In genomic region chr3:169227911-169228310, GRCh38 we compare ENCODE assay signal across 11 cellular contexts.
DNase-seq lines count a peak whose midpoint lies in the region; ATAC-seq, FAIRE-seq and TF ChIP-seq lines count a peak whose summit lies in the region.
"Had no signal": no experiment of that assay in that cellular context is flagged by ENCODE, and none has a peak within 500 bp of the region (broad histone marks: within the 10 kb centered on the region; RNA-seq: fewer than 3 reads in every experiment).

No MANE protein-coding gene starts in this region.

- H3K23ac ChIP-seq in H1 (ENCODE audit: insufficient read length): no peak overlapping the region

- no peak overlapping the region for H3K4ac ChIP-seq in H1 (replicated peaks; ENCODE audit: insufficient read length, low read depth, low read length)

- peak overlapping the region in 1 of 4 experiments; percentile 13; a peak in 1 of 7 replicates for H3K9ac ChIP-seq in H1 (replicated peaks in 1 of 4; ENCODE audit: extremely low read depth in 1 of 4, low read depth in 3 of 4, low read length in 3 of 4)

- H3K27ac ChIP-seq in H1 (ENCODE audit: low read depth, low read length) (no peak overlapping the region), tibial nerve (no peak overlapping the region), transverse colon (no peak overlapping the region)
- H3K27ac ChIP-seq: SK-N-MC had no signal

- H3K18ac ChIP-seq in H1 (ENCODE audit: extremely low read depth, low read length): no peak overlapping the region

- TF ChIP-seq RAD21 in H1 (IDR thresholded peaks at IDR 0.05 in 1 of 2, conservative IDR thresholded peaks at IDR 0.05 in 1 of 2; ENCODE audit: low read depth in 2 of 2, low read length in 2 of 2): no peak

- no peaks in the 10 kb centered on the region for H3K79me2 ChIP-seq in H1 (ENCODE audit: control insufficient read depth in 1 of 2, insufficient read depth in 2 of 2, low read length in 2 of 2)

- no peak for TF ChIP-seq EP300 in H1 (IDR thresholded peaks at IDR 0.05; ENCODE audit: borderline replicate concordance in 1 of 2, low read depth in 2 of 2, low read length in 2 of 2)
- no peak for TF ChIP-seq EP300 in tibial nerve (IDR thresholded peaks at IDR 0.05)
- no peak for TF ChIP-seq EP300 in transverse colon (IDR thresholded peaks at IDR 0.05; ENCODE audit: low read depth)

- H3K23me2 ChIP-seq in H1 (ENCODE audit: low read depth, low read length): no peaks in the 10 kb centered on the region

- CTCF ChIA-PET in H1 (lab: Charles Lee; ENCODE audit: partially characterized antibody): interaction anchor here (0.5 to 3.8 kb wide), 4 partner anchors 9 to 305 kb away, joined by 3 to 25 read pairs (median 5); no protein-coding TSS in a partner anchor

- H3K36me3 ChIP-seq in H1 (ENCODE audit: control insufficient read depth in 2 of 4, insufficient read depth in 4 of 4, low read length in 3 of 4) (no peaks in the 10 kb centered on the region), tibial nerve (no peaks in the 10 kb centered on the region), transverse colon (no peaks in the 10 kb centered on the region)

- H2AK5ac ChIP-seq in H1 (ENCODE audit: low read depth, low read length): no peak overlapping the region

- H2BK120ac ChIP-seq in H1 (replicated peaks; ENCODE audit: low read depth, low read length): no peak overlapping the region

- ATAC-seq in GM21447 (IDR thresholded peaks at IDR 0.05; ENCODE audit: unreplicated experiment): peak; percentile 85
- peak; percentile 96 for ATAC-seq in HG03469 (IDR thresholded peaks at IDR 0.05; ENCODE audit: unreplicated experiment)

- H3K27me3 ChIP-seq in H1 (replicated peaks in 1 of 4; ENCODE audit: control insufficient read depth in 3 of 4, extremely low read depth in 1 of 4, insufficient read depth in 3 of 4, low read length in 3 of 4) (no peaks in the 10 kb centered on the region), tibial nerve (no peaks in the 10 kb centered on the region), transverse colon (no peaks in the 10 kb centered on the region)

- 85% methylated on average over 6 of the region's 6 CpGs; no CpG with 5 or more reads in 1 of the 2 experiments for WGBS in H1 (ENCODE audit: extremely low coverage in 1 of 2, insufficient coverage in 1 of 2, insufficient read length in 1 of 2, insufficient replicate concordance in 2 of 2, low coverage in 1 of 2, low lambda C conversion rate in 2 of 2, missing lambda C conversion rate in 1 of 2), 2 experiments
- WGBS in tibial nerve, 2 donors: 47 to 52% methylated on average over 6 of the region's 6 CpGs
- WGBS in transverse colon (ENCODE audit: low coverage in 1 of 2), 2 donors: 50 to 63% methylated on average over 6 of the region's 6 CpGs

- H4K5ac ChIP-seq in H1 (ENCODE audit: insufficient read length, low read depth, low read length): no peak overlapping the region

- H3K14ac ChIP-seq in H1 (ENCODE audit: insufficient read length): no peak overlapping the region

- no peak for TF ChIP-seq POLR2A in H1 (IDR thresholded peaks at IDR 0.05; ENCODE audit: control extremely low read depth in 1 of 2, low read depth in 2 of 2, low read length in 2 of 2)
- TF ChIP-seq POLR2A in tibial nerve (IDR thresholded peaks at IDR 0.05): no peak
- no peak for TF ChIP-seq POLR2A in transverse colon (IDR thresholded peaks at IDR 0.05)

- no peaks in the 10 kb centered on the region for H4K20me1 ChIP-seq in H1 (replicated peaks in 1 of 2; ENCODE audit: control insufficient read depth in 1 of 2, insufficient read depth in 2 of 2, low read length in 2 of 2)

- H4K8ac ChIP-seq in H1 (ENCODE audit: extremely low read depth, insufficient read depth, low read length): no peak overlapping the region

- intact Hi-C loops in transverse colon (cut with DNase I; ENCODE audit: low total_unique reads): no loop called here

- FAIRE-seq in G401.6 (lab: Jason Lieb, UNC) (peak; percentile 21), H1 (lab: Jason Lieb, UNC) (no peak)
- FAIRE-seq: small intestine had no signal

- no peak overlapping the region for H2BK15ac ChIP-seq in H1 (ENCODE audit: low read length)

- peak overlapping the region; percentile 47; the same call in 1 of the 2 replicates for H2AFZ ChIP-seq in H1 (ENCODE audit: low read length)

- TF ChIP-seq CTCF in H1 (IDR thresholded peaks at IDR 0.05; ENCODE audit: control extremely low read depth in 1 of 3, insufficient read depth in 1 of 3, low read depth in 1 of 3, low read length in 3 of 3) (no peak), tibial nerve (IDR thresholded peaks at IDR 0.05) (no peak), transverse colon (IDR thresholded peaks at IDR 0.05) (no peak)

- no peak overlapping the region for H3K56ac ChIP-seq in H1 (replicated peaks; ENCODE audit: insufficient read length, low read depth, low read length)

- no peak overlapping the region for H4K91ac ChIP-seq in H1 (replicated peaks; ENCODE audit: insufficient read length, low read length)

- DNase-seq in H1 (ENCODE audit: low read depth in 1 of 2, low spot score in 2 of 2) (no peak), tibial nerve (ENCODE audit: low spot score in 2 of 2) (no peak), transverse colon (no peak), NCI-H524 treated with DMSO at 0.1 percent for 48 hours (lab: John Stamatoyannopoulos, UW) (no peak), occipital lobe (lab: John Stamatoyannopoulos, UW) (no peak)
- DNase-seq: effector CD4-positive, alpha-beta T cell; small intestine had no signal

- POLR2A ChIA-PET in H1 (lab: Charles Lee; ENCODE audit: partially characterized antibody): no interaction called here

- no peaks in the 10 kb centered on the region for H3K79me1 ChIP-seq in H1 (ENCODE audit: low read depth, low read length)

- H3K4me2 ChIP-seq in H1 (ENCODE audit: insufficient read depth in 1 of 2, low read depth in 2 of 2, low read length in 2 of 2): peak overlapping the region in 1 of 2 experiments; percentile 28; a peak in 1 of 4 replicates

- H2BK12ac ChIP-seq in H1 (ENCODE audit: low read depth, low read length): peak overlapping the region; percentile 11; the same call in 1 of the 2 replicates

- in situ Hi-C loops in transverse colon (cut with MboI; ENCODE audit: low pct_ligation_motif_present in 1 of 4, low pct_unique_long_range_greater_than_20kb in 1 of 4, low sequenced_read_pairs in 3 of 4): loop anchor here in 1 of 4 donors (25.0 kb wide), 1 partner anchor 109 kb away; no protein-coding TSS in a partner anchor

- H2BK5ac ChIP-seq in H1 (ENCODE audit: low read depth, low read length): no peak overlapping the region

- peaks cover 0 to 6% (median 1%) of the 10 kb centered on the region in 4 experiments; a peak in 2 of 7 replicates for H3K4me1 ChIP-seq in H1 (replicated peaks in 1 of 4; ENCODE audit: control insufficient read depth in 3 of 4, insufficient read depth in 4 of 4, low read length in 3 of 4)
- no peaks in the 10 kb centered on the region for H3K4me1 ChIP-seq in tibial nerve
- H3K4me1 ChIP-seq in transverse colon: peaks cover 0 to 9% (median 0%) of the 10 kb centered on the region in 4 donors

- H3K9me3 ChIP-seq in H1 (ENCODE audit: insufficient read depth in 2 of 2, low read depth in 1 of 2, low read length in 1 of 2) (no peaks in the 10 kb centered on the region), tibial nerve (no peaks in the 10 kb centered on the region), transverse colon (no peaks in the 10 kb centered on the region)

- H3K4me3 ChIP-seq in H1 (ENCODE audit: extremely low read depth in 1 of 4, insufficient read depth in 2 of 4, low read depth in 3 of 4, low read length in 4 of 4) (no peak overlapping the region), tibial nerve (no peak overlapping the region), transverse colon (no peak overlapping the region)
- H3K4me3 ChIP-seq: SK-N-MC had no signal

- no peak overlapping the region for H2BK20ac ChIP-seq in H1 (ENCODE audit: low read length)

TF ChIP-seq in H1, 55 proteins besides CTCF, POLR2A, EP300 and RAD21:
- TF ChIP-seq POLR2AphosphoS5 (IDR thresholded peaks at IDR 0.05; ENCODE audit: low read depth, low read length) (no peak), NANOG (IDR thresholded peaks at IDR 0.05; ENCODE audit: insufficient read depth, low read depth, low read length, poor library complexity, severe bottlenecking) (no peak), JUND (IDR thresholded peaks at IDR 0.05; ENCODE audit: low read length) (no peak), SP4 (IDR thresholded peaks at IDR 0.05; ENCODE audit: low read length) (no peak), CBX5 (IDR thresholded peaks at IDR 0.05; ENCODE audit: low read depth, low read length) (no peak), CREB1 (IDR thresholded peaks at IDR 0.05) (no peak), SRF (IDR thresholded peaks at IDR 0.05; ENCODE audit: low read depth, low read length) (no peak), CHD2 (IDR thresholded peaks at IDR 0.05; ENCODE audit: low read length) (no peak), POU5F1 (IDR thresholded peaks at IDR 0.05; ENCODE audit: low read depth, low read length) (no peak), MAFK (IDR thresholded peaks at IDR 0.05; ENCODE audit: low read depth, low read length) (no peak), BCL11A (IDR thresholded peaks at IDR 0.05; ENCODE audit: low read depth in 2 of 2, low read length in 2 of 2) (no peak), ASH2L (IDR thresholded peaks at IDR 0.05; ENCODE audit: low read length) (no peak), KDM1A (IDR thresholded peaks at IDR 0.05; ENCODE audit: borderline replicate concordance, low read length) (no peak), PHF8 (conservative IDR thresholded peaks at IDR 0.05; ENCODE audit: low read depth, low read length) (no peak)
